8 cellular contexts compared by ENCODE assay signal in genomic region chr1:207822602-207823451, GRCh38.
A peak's percentile ranks its signal among the peaks of the same experiment; 100 is the strongest.
DNase-seq lines count a peak whose midpoint lies in the region; ATAC-seq and TF ChIP-seq lines count a peak whose summit lies in the region.

No MANE protein-coding gene starts in this region.

- no peaks in the 10 kb centered on the region for H3K9me2 ChIP-seq in OCI-LY7 (ENCODE audit: insufficient read depth, low read length)

- no peaks in the 10 kb centered on the region for H3K27me3 ChIP-seq in left ventricle myocardium inferior (ENCODE audit: low read depth)

- CTCF ChIA-PET in OCI-LY7 (lab: Charles Lee; ENCODE audit: unreplicated experiment), result interaction anchor here (0.7 to 1.6 kb wide), 8 partner anchors 10 to 84 kb away, joined by 3 to 11 read pairs (median 4); no protein-coding TSS in a partner anchor

- H3K4me3 ChIP-seq in OCI-LY7 (ENCODE audit: low read depth, low read length, poor library complexity, severe bottlenecking) (peak overlapping the region; percentile 76), left ventricle myocardium inferior (peak overlapping the region; percentile 78)

- POLR2A ChIA-PET in OCI-LY7 (lab: Charles Lee), result interaction anchor here (0.5 to 6.5 kb wide), 24 partner anchors 10 to 1965 kb away, joined by 3 to 109 read pairs (median 4); partner anchors contain the start of genes CD46 and CR2

- peaks cover 15% of the 10 kb centered on the region; the same call in 1 of the 2 replicates for H3K79me2 ChIP-seq in OCI-LY7 (ENCODE audit: insufficient read depth, low read depth, low read length)

- BruUV-seq in OCI-LY7 (replicated peaks; lab: Mats Ljungman, UMichigan), result TSS peak; percentile 97

- intact Hi-C loops in OCI-LY7 (cut with micrococcal nuclease; ENCODE audit: unreplicated experiment), result loop anchor here (1.0 kb wide), 1 partner anchor 71 kb away; the partner anchor contains the start of gene CD46
- intact Hi-C loops in left ventricle myocardium inferior (cut with micrococcal nuclease), result no loop called here
- intact Hi-C loops in sciatic nerve (cut with DNase I), result no loop called here

- TF ChIP-seq CTCF in OCI-LY7 (conservative IDR thresholded peaks at IDR 0.05; ENCODE audit: low read length) (no peak), left ventricle myocardium inferior (IDR thresholded peaks at IDR 0.05; ENCODE audit: borderline replicate concordance) (no peak)

- peak; percentile 34 for DNase-seq in NCI-H345 (lab: John Stamatoyannopoulos, UW)
- no peak for DNase-seq in NCI-H345 treated with DMSO at 0.1 percent for 48 hours (lab: John Stamatoyannopoulos, UW; ENCODE audit: unreplicated experiment)
- DNase-seq in OCI-LY7 (ENCODE audit: low spot score), result peak; percentile 91
- peak; percentile 66 to 82 for DNase-seq in activated naive CD4-positive, alpha-beta T cell treated with anti-CD3 and anti-CD28 coated beads, Interleukin-2, amount 50 U/mL, for 72 hours (ENCODE audit: low spot score in 2 of 2)
- peak; percentile 82 for DNase-seq in left ventricle myocardium inferior
- peak; percentile 91 for DNase-seq in sciatic nerve (ENCODE audit: low spot score)
- no peak for DNase-seq in mesenteric fat pad (ENCODE audit: low spot score)

- H4K20me1 ChIP-seq in OCI-LY7 (ENCODE audit: insufficient read depth, low read length), result no peaks in the 10 kb centered on the region

- peak overlapping the region; percentile 82 for H3K4me2 ChIP-seq in OCI-LY7 (ENCODE audit: low read length)

- peak overlapping the region; percentile 94 to 97 for H3K27ac Mint-ChIP-seq in activated naive CD4-positive, alpha-beta T cell treated with anti-CD3 and anti-CD28 coated beads, Interleukin-2, amount 50 U/mL, for 72 hours

- H3K36me3 ChIP-seq in OCI-LY7 (ENCODE audit: insufficient read depth, low read length) (no peaks in the 10 kb centered on the region), left ventricle myocardium inferior (peaks cover 40% of the 10 kb centered on the region)

- H2AFZ ChIP-seq in OCI-LY7 (ENCODE audit: low read length), result peak overlapping the region; percentile 50

- H3K36me3 Mint-ChIP-seq in activated naive CD4-positive, alpha-beta T cell treated with anti-CD3 and anti-CD28 coated beads, Interleukin-2, amount 50 U/mL, for 72 hours, result peaks cover 0 to 38% of the 10 kb centered on the region in 2 donors

- ATAC-seq in HG02642 (IDR thresholded peaks at IDR 0.05; ENCODE audit: poor library complexity, unreplicated experiment) (peak; percentile 72), sciatic nerve (peak; percentile 90)
- peak; percentile 46 to 51 for ATAC-seq in activated naive CD4-positive, alpha-beta T cell treated with anti-CD3 and anti-CD28 coated beads, Interleukin-2, amount 50 U/mL, for 72 hours

- H3K9me3 Mint-ChIP-seq in activated naive CD4-positive, alpha-beta T cell treated with anti-CD3 and anti-CD28 coated beads, Interleukin-2, amount 50 U/mL, for 72 hours, result no peaks in the 10 kb centered on the region

- H3K9me3 ChIP-seq in OCI-LY7 (ENCODE audit: low read length) (no peaks in the 10 kb centered on the region), left ventricle myocardium inferior (replicated peaks) (no peaks in the 10 kb centered on the region)

- H3K27ac ChIP-seq in OCI-LY7 (ENCODE audit: low read depth, low read length, poor library complexity, severe bottlenecking), result peak overlapping the region; percentile 45
- H3K27ac ChIP-seq in left ventricle myocardium inferior (replicated peaks), result peak overlapping the region; percentile 97

- H3K4me1 ChIP-seq in OCI-LY7 (ENCODE audit: insufficient read depth, low read length, poor library complexity, severe bottlenecking), result peaks cover 66% of the 10 kb centered on the region
- H3K4me1 ChIP-seq in left ventricle myocardium inferior, result peaks cover 97% of the 10 kb centered on the region

Comparison
In these comparisons a context has a peak if more than half of its experiments do, and no peak if none do; other contexts are left out.
1. DNase-seq: peak in NCI-H345 (single experiment), OCI-LY7 (single experiment), activated naive CD4-positive, alpha-beta T cell treated with anti-CD3 and anti-CD28 coated beads, Interleukin-2, amount 50 U/mL, for 72 hours (2 of 2), left ventricle myocardium inferior (single experiment) and sciatic nerve (single experiment); none in NCI-H345 treated with DMSO at 0.1 percent for 48 hours (single experiment) and mesenteric fat pad (single experiment).
2. Peak in every context shown above with its lines, with median percentiles within 50 percentile points of each other: ATAC-seq.